1 cellular context compared by ENCODE assay signal in the genomic region with DNA sequence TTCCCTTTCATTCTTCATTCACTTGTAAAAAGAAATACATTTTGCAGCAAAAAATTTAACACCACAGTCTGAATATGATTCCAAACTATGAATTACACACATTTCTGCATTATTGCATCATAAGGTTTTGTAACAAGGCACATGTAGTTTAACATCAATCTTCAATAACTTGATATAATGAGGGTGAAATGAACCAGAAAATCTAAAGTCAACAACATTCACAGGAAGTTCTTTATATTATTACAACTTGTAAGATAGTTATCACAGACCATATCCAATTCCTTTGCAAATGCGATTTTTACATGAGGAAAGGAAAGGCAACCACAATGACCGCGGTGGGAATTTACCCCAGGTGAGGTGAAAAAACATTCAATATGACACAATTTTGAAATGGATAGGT.
TF ChIP-seq lines count a peak whose summit lies in the region.

No MANE protein-coding gene starts in this region.

TF ChIP-seq in K562, 482 proteins besides CTCF, POLR2A, EP300 and RAD21 (continued from another document):
- TF ChIP-seq ATF3 (IDR thresholded peaks at IDR 0.05) (peak; percentile 88), ATF3 (CRISPR knock-in tag; conservative IDR thresholded peaks at IDR 0.05) (no peak), E2F3 (CRISPR knock-in tag; IDR thresholded peaks at IDR 0.05) (no peak), ZNF764 (CRISPR knock-in tag; IDR thresholded peaks at IDR 0.05; ENCODE audit: low read depth) (no peak), ELK1 (CRISPR knock-in tag; IDR thresholded peaks at IDR 0.05) (no peak), NR2C2 (CRISPR knock-in tag; IDR thresholded peaks at IDR 0.05) (no peak), NR2C2 (tag; IDR thresholded peaks at IDR 0.05) (no peak; the same call in 1 of the 2 replicates), NELFE (IDR thresholded peaks at IDR 0.05; ENCODE audit: insufficient read depth, insufficient read length) (no peak), PRPF4 (IDR thresholded peaks at IDR 0.05; ENCODE audit: insufficient read depth, low read depth, low read length, poor library complexity, severe bottlenecking) (no peak), MYC (IDR thresholded peaks at IDR 0.05; ENCODE audit: low read depth, low read length) (peak; percentile 67), MYC (CRISPR knock-in tag; IDR thresholded peaks at IDR 0.05; ENCODE audit: borderline replicate concordance, low read depth) (no peak), MTA2 (IDR thresholded peaks at IDR 0.05; ENCODE audit: low read depth) (no peak), KHSRP (IDR thresholded peaks at IDR 0.05) (no peak), NR2C1 (IDR thresholded peaks at IDR 0.05) (no peak), NR2C1 (tag; IDR thresholded peaks at IDR 0.05) (no peak), SMARCE1 (IDR thresholded peaks at IDR 0.05) (no peak), TARDBP (IDR thresholded peaks at IDR 0.05) (no peak), CTCFL (IDR thresholded peaks at IDR 0.05; ENCODE audit: borderline replicate concordance, insufficient read depth, low read depth, low read length, poor library complexity, severe bottlenecking) (no peak), PHTF2 (CRISPR knock-in tag; IDR thresholded peaks at IDR 0.05) (no peak), NR1H2 (CRISPR knock-in tag; IDR thresholded peaks at IDR 0.05) (no peak), JUND (IDR thresholded peaks at IDR 0.05; ENCODE audit: borderline replicate concordance, low read depth, low read length) (0 out of 2 replicates have a peak, but pooled peaks have one; percentile 29), JUND (tag; IDR thresholded peaks at IDR 0.05; ENCODE audit: borderline replicate concordance, low read depth, low read length) (no peak), MCM3 (IDR thresholded peaks at IDR 0.05) (no peak), ZSCAN32 (CRISPR knock-in tag; IDR thresholded peaks at IDR 0.05) (peak; percentile 89), NR0B1 (IDR thresholded peaks at IDR 0.05; ENCODE audit: partially characterized antibody) (no peak), BMI1 (IDR thresholded peaks at IDR 0.05; ENCODE audit: low read length) (0 out of 2 replicates have a peak, but pooled peaks have one; percentile 32), YBX1 (IDR thresholded peaks at IDR 0.05) (no peak), ARID4B (CRISPR knock-in tag; IDR thresholded peaks at IDR 0.05) (no peak), C11orf30 (IDR thresholded peaks at IDR 0.05; ENCODE audit: low read depth) (no peak), ETV5 (CRISPR knock-in tag; IDR thresholded peaks at IDR 0.05; ENCODE audit: low read depth) (no peak), BCOR (IDR thresholded peaks at IDR 0.05) (no peak), WHSC1 (IDR thresholded peaks at IDR 0.05; ENCODE audit: low read length) (no peak), NFXL1 (CRISPR knock-in tag; IDR thresholded peaks at IDR 0.05) (no peak), L3MBTL2 (IDR thresholded peaks at IDR 0.05) (peak; percentile 72), EP400 (IDR thresholded peaks at IDR 0.05) (peak; percentile 57), TRIM24 (IDR thresholded peaks at IDR 0.05) (peak; percentile 93 to 96), RFX5 (IDR thresholded peaks at IDR 0.05; ENCODE audit: low read depth, low read length) (no peak), ZC3H8 (IDR thresholded peaks at IDR 0.05) (no peak), DEAF1 (CRISPR knock-in tag; IDR thresholded peaks at IDR 0.05) (no peak), ZNF239 (CRISPR knock-in tag; IDR thresholded peaks at IDR 0.05) (no peak), GTF2F1 (IDR thresholded peaks at IDR 0.05; ENCODE audit: low read depth, low read length) (no peak)
- TF ChIP-seq, protein P1, sequence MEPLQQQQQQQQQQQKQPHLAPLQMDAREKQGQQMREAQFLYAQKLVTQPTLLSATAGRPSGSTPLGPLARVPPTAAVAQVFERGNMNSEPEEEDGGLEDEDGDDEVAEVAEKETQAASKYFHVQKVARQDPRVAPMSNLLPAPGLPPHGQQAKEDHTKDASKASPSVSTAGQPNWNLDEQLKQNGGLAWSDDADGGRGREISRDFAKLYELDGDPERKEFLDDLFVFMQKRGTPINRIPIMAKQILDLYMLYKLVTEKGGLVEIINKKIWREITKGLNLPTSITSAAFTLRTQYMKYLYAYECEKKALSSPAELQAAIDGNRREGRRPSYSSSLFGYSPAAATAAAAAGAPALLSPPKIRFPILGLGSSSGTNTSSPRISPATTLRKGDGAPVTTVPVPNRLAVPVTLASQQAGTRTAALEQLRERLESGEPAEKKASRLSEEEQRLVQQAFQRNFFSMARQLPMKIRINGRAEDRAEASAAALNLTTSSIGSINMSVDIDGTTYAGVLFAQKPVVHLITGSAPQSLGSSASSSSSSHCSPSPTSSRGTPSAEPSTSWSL (CRISPR knock-in tag; IDR thresholded peaks at IDR 0.05; ENCODE audit: borderline replicate concordance), result no peak
- TF ChIP-seq, protein P2, sequence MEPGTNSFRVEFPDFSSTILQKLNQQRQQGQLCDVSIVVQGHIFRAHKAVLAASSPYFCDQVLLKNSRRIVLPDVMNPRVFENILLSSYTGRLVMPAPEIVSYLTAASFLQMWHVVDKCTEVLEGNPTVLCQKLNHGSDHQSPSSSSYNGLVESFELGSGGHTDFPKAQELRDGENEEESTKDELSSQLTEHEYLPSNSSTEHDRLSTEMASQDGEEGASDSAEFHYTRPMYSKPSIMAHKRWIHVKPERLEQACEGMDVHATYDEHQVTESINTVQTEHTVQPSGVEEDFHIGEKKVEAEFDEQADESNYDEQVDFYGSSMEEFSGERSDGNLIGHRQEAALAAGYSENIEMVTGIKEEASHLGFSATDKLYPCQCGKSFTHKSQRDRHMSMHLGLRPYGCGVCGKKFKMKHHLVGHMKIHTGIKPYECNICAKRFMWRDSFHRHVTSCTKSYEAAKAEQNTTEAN (CRISPR knock-in tag; IDR thresholded peaks at IDR 0.05), result no peak
- TF ChIP-seq, protein P3, sequence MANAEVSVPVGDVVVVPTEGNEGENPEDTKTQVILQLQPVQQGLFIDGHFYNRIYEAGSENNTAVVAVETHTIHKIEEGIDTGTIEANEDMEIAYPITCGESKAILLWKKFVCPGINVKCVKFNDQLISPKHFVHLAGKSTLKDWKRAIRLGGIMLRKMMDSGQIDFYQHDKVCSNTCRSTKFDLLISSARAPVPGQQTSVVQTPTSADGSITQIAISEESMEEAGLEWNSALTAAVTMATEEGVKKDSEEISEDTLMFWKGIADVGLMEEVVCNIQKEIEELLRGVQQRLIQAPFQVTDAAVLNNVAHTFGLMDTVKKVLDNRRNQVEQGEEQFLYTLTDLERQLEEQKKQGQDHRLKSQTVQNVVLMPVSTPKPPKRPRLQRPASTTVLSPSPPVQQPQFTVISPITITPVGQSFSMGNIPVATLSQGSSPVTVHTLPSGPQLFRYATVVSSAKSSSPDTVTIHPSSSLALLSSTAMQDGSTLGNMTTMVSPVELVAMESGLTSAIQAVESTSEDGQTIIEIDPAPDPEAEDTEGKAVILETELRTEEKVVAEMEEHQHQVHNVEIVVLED (CRISPR knock-in tag; IDR thresholded peaks at IDR 0.05), result no peak
TF ChIP-seq in K562: peak in this region for 16.
